ENCODE assay signal across 26 cellular contexts in the genomic region with DNA sequence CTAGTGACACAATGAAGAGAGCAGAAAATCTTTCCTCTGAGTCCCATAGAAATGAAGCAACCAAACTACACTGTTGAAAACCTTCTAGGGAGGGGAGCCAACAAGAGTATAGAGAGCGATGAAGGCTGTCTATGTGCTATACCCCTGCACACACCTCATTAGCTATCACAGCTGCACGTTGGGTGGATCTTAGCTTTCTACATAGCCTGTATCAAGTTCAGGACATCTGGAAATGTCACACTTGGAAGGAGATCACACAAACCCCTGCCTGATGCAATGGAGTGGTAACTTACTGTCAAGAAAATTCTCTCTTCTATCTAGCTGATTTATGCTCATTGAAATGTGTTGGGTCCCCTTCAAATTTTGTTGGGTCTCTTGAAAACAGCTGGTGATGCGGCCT.
"Had no signal": no experiment of that assay in that cellular context is flagged by ENCODE, and none has a peak within 500 bp of the region (broad histone marks: within the 10 kb centered on the region; RNA-seq: fewer than 3 reads in every experiment).

No MANE protein-coding gene starts in this region.

- H3K27me3 ChIP-seq: brain microvascular endothelial cell, cardiac muscle cell had no signal

- H3K9ac ChIP-seq: KMS-11 had no signal

- DNase-seq: activated CD4-positive, alpha-beta memory T cell treated with anti-CD3 and anti-CD28 coated beads, Interleukin-2, amount 10 ng/mL, durations not matched to agents 7 days and 5 days; activated CD4-positive, alpha-beta T cell treated with anti-CD3 and anti-CD28 coated beads for 36 hours; activated CD4-positive, alpha-beta T cell treated with anti-CD3 and anti-CD28 coated beads, Interleukin-2, amount 50 U/mL, for 1 hour; activated gamma-delta T cell; activated naive CD4-positive, alpha-beta T cell treated with anti-CD3 and anti-CD28 coated beads for 36 hours; activated T-cell treated with anti-CD3 and anti-CD28 coated beads for 4 hours; activated T-cell treated with anti-CD3 and anti-CD28 coated beads, Interleukin-2, amount 50 U/mL, for 48 hours; brain microvascular endothelial cell; MV-4-11; NCI-H1092 treated with DMSO at 0.1 percent for 48 hours; NCI-H1417 treated with DMSO at 0.1 percent for 48 hours; NCI-H1694; NCI-H2029; NCI-H2107; NCI-H2171 treated with DMSO at 0.1 percent for 48 hours; NCI-H345; NCI-H510A treated with DMSO at 0.1 percent for 48 hours; NCI-H774; RPMI8226; T-helper 1 cell; WERI-Rb-1 had no signal

- ATAC-seq: activated CD4-positive, alpha-beta T cell treated with anti-CD3 and anti-CD28 coated beads for 36 hours; activated T-helper 17 cell treated with anti-CD3 and anti-CD28 coated beads, Interleukin-2, amount 50 U/mL, for 72 hours; Right ventricle myocardium inferior had no signal

- H3K4me3 ChIP-seq: cardiac muscle cell, SK-N-MC had no signal

- H3K36me3 ChIP-seq: brain microvascular endothelial cell, cardiac muscle cell, WERI-Rb-1 had no signal

- H3K4me2 ChIP-seq: KMS-11 had no signal

- H3K27ac ChIP-seq: brain microvascular endothelial cell, cardiac muscle cell, KMS-11, SK-N-MC, WERI-Rb-1 had no signal
